Comparison of ENCODE assay signal across 8 cellular contexts in the genomic region with DNA sequence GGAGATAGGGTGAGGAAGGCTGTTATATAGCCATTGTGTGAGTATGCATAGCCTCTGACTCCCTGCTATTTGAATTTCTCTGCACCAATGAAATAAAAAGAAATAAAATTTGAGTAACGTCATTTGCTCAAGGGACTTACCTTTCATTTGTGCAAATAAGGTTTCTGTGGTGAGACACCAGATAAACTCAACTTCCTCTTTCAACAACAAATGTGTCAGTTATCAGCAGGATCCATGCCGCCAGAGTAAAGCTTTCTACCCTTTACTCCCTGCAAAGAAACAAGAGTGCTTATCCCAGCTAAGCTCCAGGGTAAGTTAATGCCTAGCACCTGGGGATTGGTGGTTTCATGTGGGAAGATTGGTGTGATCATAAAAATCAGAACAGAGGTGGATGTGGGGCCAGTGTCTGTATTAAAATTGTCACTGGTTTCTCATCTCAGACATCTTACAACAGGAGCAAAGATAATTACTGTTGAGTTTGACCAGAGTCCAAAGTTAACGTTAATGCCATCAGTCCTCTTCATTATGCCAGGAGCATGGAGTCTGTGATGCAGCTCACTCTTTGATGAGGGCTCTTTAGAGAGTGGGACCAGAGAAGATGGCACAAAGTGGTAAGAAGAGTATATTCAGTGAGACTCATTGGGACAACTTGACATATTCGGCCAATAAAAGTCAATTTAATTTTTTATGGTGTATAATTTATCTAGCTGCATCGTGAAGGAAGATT. TPM values are rescaled to one million over a fixed set of nuclear protein-coding genes. Genes with fewer than 3 reads are reported as not detected.
DNase-seq lines count a peak whose midpoint lies in the region; ATAC-seq, FAIRE-seq and TF ChIP-seq lines count a peak whose summit lies in the region.

A gene with protein sequence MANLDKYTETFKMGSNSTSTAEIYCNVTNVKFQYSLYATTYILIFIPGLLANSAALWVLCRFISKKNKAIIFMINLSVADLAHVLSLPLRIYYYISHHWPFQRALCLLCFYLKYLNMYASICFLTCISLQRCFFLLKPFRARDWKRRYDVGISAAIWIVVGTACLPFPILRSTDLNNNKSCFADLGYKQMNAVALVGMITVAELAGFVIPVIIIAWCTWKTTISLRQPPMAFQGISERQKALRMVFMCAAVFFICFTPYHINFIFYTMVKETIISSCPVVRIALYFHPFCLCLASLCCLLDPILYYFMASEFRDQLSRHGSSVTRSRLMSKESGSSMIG (plus strand): TSS at position 206 of the 727 bp plus-strand sequence. CDS start 15,130 bp downstream, outside the sequence.

- no peaks in the 10 kb centered on the region for H3K36me3 Mint-ChIP-seq in astrocyte (ENCODE audit: low read depth, unreplicated experiment)

- H3K27me3 ChIP-seq in Loucy (ENCODE audit: insufficient read depth, low read length, poor library complexity, severe bottlenecking) (no peaks in the 10 kb centered on the region), astrocyte (ENCODE audit: insufficient read depth, low read length) (no peaks in the 10 kb centered on the region), breast epithelium (peaks cover 0 to 20% of the 10 kb centered on the region in 2 donors), thyroid gland (no peaks in the 10 kb centered on the region)

- H3K4me2 ChIP-seq in Loucy (ENCODE audit: low read depth, low read length, poor library complexity, severe bottlenecking) (peak within 1 kb of the TSS; percentile 76), astrocyte (ENCODE audit: low read length) (no peak within 1 kb of the TSS)

- no peak within 1 kb of the TSS for H3K4me3 Mint-ChIP-seq in astrocyte (ENCODE audit: unreplicated experiment)

- H3K9ac ChIP-seq in Loucy (ENCODE audit: low read depth, low read length, poor library complexity, severe bottlenecking) (peak within 1 kb of the TSS; percentile 60), astrocyte (ENCODE audit: low read length) (no peak within 1 kb of the TSS)

- H3K27me3 Mint-ChIP-seq in astrocyte (ENCODE audit: low read depth, unreplicated experiment) = no peaks in the 10 kb centered on the region

- H3K9me2 ChIP-seq in Loucy (replicated peaks; ENCODE audit: low read depth, low read length) = no peaks in the 10 kb centered on the region

- H3K27ac Mint-ChIP-seq in astrocyte (ENCODE audit: unreplicated experiment) = no peak within 1 kb of the TSS

- H3K79me2 ChIP-seq in Loucy (ENCODE audit: insufficient read depth, low read length) = peaks cover 35% of the 10 kb centered on the region
- H3K79me2 ChIP-seq in astrocyte (ENCODE audit: insufficient read depth, low read length) = no peaks in the 10 kb centered on the region

- H3K9me3 Mint-ChIP-seq in astrocyte (ENCODE audit: unreplicated experiment) = no peaks in the 10 kb centered on the region

- FAIRE-seq in GM18507 (lab: Jason Lieb, UNC) = peak; percentile 95
- peak; percentile 39 for FAIRE-seq in astrocyte (lab: Jason Lieb, UNC)

- intact Hi-C loops in breast epithelium (cut with DNase I; ENCODE audit: low total_unique reads) (no loop called here), thyroid gland (cut with DNase I) (no loop called here)

- H3K4me3 ChIP-seq in Loucy (ENCODE audit: low read length, poor library complexity, severe bottlenecking) = peak within 1 kb of the TSS; percentile 64
- no peak within 1 kb of the TSS for H3K4me3 ChIP-seq in astrocyte (ENCODE audit: insufficient read depth, low read depth, low read length)
- H3K4me3 ChIP-seq in breast epithelium = no peak within 1 kb of the TSS
- H3K4me3 ChIP-seq in thyroid gland (replicated peaks in 1 of 3) = no peak within 1 kb of the TSS

- H3K4me1 ChIP-seq in Loucy (ENCODE audit: insufficient read depth, low read length, poor library complexity, severe bottlenecking) (peaks cover 43% of the 10 kb centered on the region), astrocyte (ENCODE audit: insufficient read depth, low read length) (no peaks in the 10 kb centered on the region), breast epithelium (no peaks in the 10 kb centered on the region), thyroid gland (no peaks in the 10 kb centered on the region)

- no peak for DNase-seq in GM18507 (ENCODE audit: extremely low spot score, insufficient read length, low read depth)
- DNase-seq in astrocyte (ENCODE audit: low read depth) = no peak
- no peak for DNase-seq in 8988T
- no peak for DNase-seq in breast epithelium (ENCODE audit: low spot score in 2 of 2)
- DNase-seq in iPS-NIHi7 (ENCODE audit: extremely low spot score) = no peak
- no peak for DNase-seq in thyroid gland

- H2AFZ ChIP-seq in Loucy (ENCODE audit: low read length) = no peak within 1 kb of the TSS
- H2AFZ ChIP-seq in astrocyte (ENCODE audit: low read depth, low read length) = no peak within 1 kb of the TSS

- H3K9me3 ChIP-seq in Loucy (ENCODE audit: insufficient read depth, low read depth, low read length) (0 out of 2 replicates have a peak, but pooled peaks cover 2% of the 10 kb centered on the region), astrocyte (ENCODE audit: insufficient read depth, low read depth, low read length) (no peaks in the 10 kb centered on the region), breast epithelium (no peaks in the 10 kb centered on the region), thyroid gland (no peaks in the 10 kb centered on the region)

- WGBS in thyroid gland, 2 donors = 69 to 71% methylated on average over 5 of the region's 5 CpGs

- no peaks in the 10 kb centered on the region for H3K36me3 ChIP-seq in Loucy (ENCODE audit: insufficient read depth, low read length)
- no peaks in the 10 kb centered on the region for H3K36me3 ChIP-seq in astrocyte (ENCODE audit: insufficient read depth, low read length)
- no peaks in the 10 kb centered on the region for H3K36me3 ChIP-seq in breast epithelium
- no peaks in the 10 kb centered on the region for H3K36me3 ChIP-seq in thyroid gland

- peak; percentile 79 for ATAC-seq in GM21717 (IDR thresholded peaks at IDR 0.05; ENCODE audit: unreplicated experiment)

- no peaks in the 10 kb centered on the region for H3F3A ChIP-seq in Loucy (ENCODE audit: low read depth)

- no peak for TF ChIP-seq CTCF in Loucy (conservative IDR thresholded peaks at IDR 0.05; ENCODE audit: low read length)
- no peak for TF ChIP-seq CTCF in astrocyte (IDR thresholded peaks at IDR 0.05; ENCODE audit: insufficient read depth, low read depth, low read length)
- TF ChIP-seq CTCF in breast epithelium (IDR thresholded peaks at IDR 0.05) = no peak
- TF ChIP-seq CTCF in thyroid gland (IDR thresholded peaks at IDR 0.05) = no peak

- TF ChIP-seq POLR2A in breast epithelium (IDR thresholded peaks at IDR 0.05) (no peak), thyroid gland (IDR thresholded peaks at IDR 0.05) (no peak)

- H3K27ac ChIP-seq in astrocyte (ENCODE audit: low read depth, low read length) = no peak within 1 kb of the TSS
- H3K27ac ChIP-seq in breast epithelium = no peak within 1 kb of the TSS
- no peak within 1 kb of the TSS for H3K27ac ChIP-seq in thyroid gland

- no peaks in the 10 kb centered on the region for H4K20me1 ChIP-seq in Loucy (ENCODE audit: insufficient read depth, low read length, poor library complexity, severe bottlenecking)
- no peaks in the 10 kb centered on the region for H4K20me1 ChIP-seq in astrocyte (ENCODE audit: insufficient read depth, low read length)

- H3K4me1 Mint-ChIP-seq in astrocyte (ENCODE audit: low read depth, unreplicated experiment) = no peaks in the 10 kb centered on the region

RNA-seq across cellular contexts. Expression of the gene that starts here (rescaled TPM):
- total RNA-seq in astrocyte (not detected in 2 replicates), breast epithelium (1 to 10 TPM in 1 of 3 donors, under 1 TPM in 2; 0.80 to 2.2 (median 0.98) TPM), thyroid gland (1 to 10 TPM in 1 of 4 donors, under 1 TPM in 2, not detected in 1; 0.22 to 1.1 (median 0.78) TPM)
